ENCODE assay signal across 14 cellular contexts in genomic region chr9:92482336-92482735, GRCh38. TPM values are rescaled to one million over a fixed set of nuclear protein-coding genes. Genes with fewer than 3 reads are reported as not detected.
DNase-seq lines count a peak whose midpoint lies in the region; ATAC-seq and TF ChIP-seq lines count a peak whose summit lies in the region.
"Had no signal": no experiment of that assay in that cellular context is flagged by ENCODE, and none has a peak within 500 bp of the region (broad histone marks: within the 10 kb centered on the region; RNA-seq: fewer than 3 reads in every experiment).

ASPN (minus strand) TSS chr9:92482506.

- peak within 1 kb of the TSS in 1 of 2 experiments; percentile 97 for H2BK12ac ChIP-seq in mesenchymal stem cell (ENCODE audit: low read length in 2 of 2)

- no peaks in the 10 kb centered on the region for H4K20me1 ChIP-seq in PC-9 (ENCODE audit: insufficient read depth)

- peaks cover 28% of the 10 kb centered on the region for H3K4me1 ChIP-seq in PC-9 (replicated peaks; ENCODE audit: insufficient read depth)
- H3K4me1 ChIP-seq in mesenchymal stem cell (ENCODE audit: control insufficient read depth, insufficient read depth, low read depth, low read length), result peaks cover 3% of the 10 kb centered on the region
- peaks cover 0 to 15% (median 13%) of the 10 kb centered on the region in 4 donors for H3K4me1 ChIP-seq in upper lobe of left lung

- CTCF ChIA-PET in PC-9 (lab: Charles Lee), result no interaction called here

- no peak within 1 kb of the TSS for H4K8ac ChIP-seq in mesenchymal stem cell (ENCODE audit: low read length)

- H3K9me3 Mint-ChIP-seq in progenitor cell of endocrine pancreas (ENCODE audit: low read depth), result no peaks in the 10 kb centered on the region
- H3K9me3 Mint-ChIP-seq: activated naive CD4-positive, alpha-beta T cell treated with anti-CD3 and anti-CD28 coated beads, Interleukin-2, amount 50 U/mL, for 24 hours; effector memory CD8-positive, alpha-beta T cell had no signal

- no peak within 1 kb of the TSS for H3K4me3 Mint-ChIP-seq in progenitor cell of endocrine pancreas (ENCODE audit: low read depth)
- H3K4me3 Mint-ChIP-seq: activated naive CD4-positive, alpha-beta T cell treated with anti-CD3 and anti-CD28 coated beads, Interleukin-2, amount 50 U/mL, for 24 hours; effector memory CD8-positive, alpha-beta T cell had no signal

- no peak for TF ChIP-seq POLR2A in upper lobe of left lung (IDR thresholded peaks at IDR 0.05)

- H3K9ac ChIP-seq in mesenchymal stem cell (ENCODE audit: low read length), result peak within 1 kb of the TSS; percentile 88

- H3K9me2 ChIP-seq in PC-9 (ENCODE audit: insufficient read depth), result no peaks in the 10 kb centered on the region

- DNase-seq in PC-9, result no peak
- no peak for DNase-seq in mesenchymal stem cell
- DNase-seq in upper lobe of left lung, result no peak
- DNase-seq in ACHN, result no peak
- DNase-seq in progenitor cell of endocrine pancreas (ENCODE audit: low spot score, unreplicated experiment), result no peak
- DNase-seq in COLO829 (ENCODE audit: low spot score), result no peak
- DNase-seq: activated CD4-positive, alpha-beta T cell treated with anti-CD3 and anti-CD28 coated beads for 48 hours; effector memory CD8-positive, alpha-beta T cell; NCI-H187; SHP77 had no signal

- H3K4me2 ChIP-seq in PC-9 (peak within 1 kb of the TSS; percentile 30), mesenchymal stem cell (ENCODE audit: low read length, poor library complexity, severe bottlenecking) (no peak within 1 kb of the TSS)

- no peak within 1 kb of the TSS for H2BK15ac ChIP-seq in mesenchymal stem cell (ENCODE audit: low read depth, poor library complexity, severe bottlenecking)

- in situ Hi-C loops in ACHN (cut with HindIII; ENCODE audit: low pct_ligation_motif_present, low pct_unique_long_range_greater_than_20kb, low sequenced_read_pairs), result no loop called here

- no TSS peak for BruUV-seq in PC-9 (replicated peaks; lab: Mats Ljungman, UMichigan)

- POLR2A ChIA-PET in PC-9 (lab: Charles Lee; ENCODE audit: unreplicated experiment), result interaction anchor here (0.6 kb wide), 1 partner anchor 24 kb away, joined by 3 read pairs; no protein-coding TSS in a partner anchor

- ATAC-seq in esophagus mucosa, result peak; percentile 51
- ATAC-seq in upper lobe of left lung (ENCODE audit: low FRiP score in 2 of 2), result peak in 1 of 2 donors; percentile 73
- ATAC-seq: effector memory CD8-positive, alpha-beta T cell had no signal

- H3K4me3 ChIP-seq in PC-9, result no peak within 1 kb of the TSS
- peak within 1 kb of the TSS in 1 of 2 experiments; percentile 65 for H3K4me3 ChIP-seq in mesenchymal stem cell (ENCODE audit: insufficient read depth in 1 of 2, low read depth in 1 of 2, low read length in 2 of 2)
- H3K4me3 ChIP-seq in upper lobe of left lung, result no peak within 1 kb of the TSS

- no peak within 1 kb of the TSS for H2BK120ac ChIP-seq in mesenchymal stem cell (ENCODE audit: low read depth, low read length)

- intact Hi-C loops in PC-9 (cut with micrococcal nuclease; ENCODE audit: unreplicated experiment), result no loop called here

- no peak within 1 kb of the TSS for H2AK5ac ChIP-seq in mesenchymal stem cell (ENCODE audit: low read length, severe bottlenecking)

- H3K14ac ChIP-seq in mesenchymal stem cell (ENCODE audit: low read length in 2 of 2), result no peak within 1 kb of the TSS

- H3K23ac ChIP-seq in mesenchymal stem cell (ENCODE audit: low read length in 2 of 2), result no peak within 1 kb of the TSS

- TF ChIP-seq EP300 in upper lobe of left lung (IDR thresholded peaks at IDR 0.05), result no peak

- peak within 1 kb of the TSS; percentile 90 to 95 for H3K18ac ChIP-seq in mesenchymal stem cell (ENCODE audit: low read depth in 1 of 2, low read length in 2 of 2)

- no peak within 1 kb of the TSS for H4K91ac ChIP-seq in mesenchymal stem cell (ENCODE audit: low read length)

- no peaks in the 10 kb centered on the region for H3K79me2 ChIP-seq in PC-9 (ENCODE audit: low read depth)

- TF ChIP-seq CTCF in PC-9 (conservative IDR thresholded peaks at IDR 0.05), result no peak
- TF ChIP-seq CTCF in upper lobe of left lung (IDR thresholded peaks at IDR 0.05), result no peak
- no peak for TF ChIP-seq CTCF in progenitor cell of endocrine pancreas (IDR thresholded peaks at IDR 0.05; ENCODE audit: unreplicated experiment)

- H3K4me1 Mint-ChIP-seq in progenitor cell of endocrine pancreas (ENCODE audit: low read depth), result peaks cover 6% of the 10 kb centered on the region

- no peaks in the 10 kb centered on the region for H3K36me3 ChIP-seq in PC-9 (ENCODE audit: low read depth)
- no peaks in the 10 kb centered on the region for H3K36me3 ChIP-seq in mesenchymal stem cell (ENCODE audit: control insufficient read depth in 1 of 2, insufficient read depth in 2 of 2, low read depth in 1 of 2, low read length in 2 of 2)
- H3K36me3 ChIP-seq in upper lobe of left lung, result no peaks in the 10 kb centered on the region

- H3K79me1 ChIP-seq in mesenchymal stem cell (replicated peaks; ENCODE audit: low read length, poor library complexity, severe bottlenecking), result no peaks in the 10 kb centered on the region

- WGBS in mesenchymal stem cell, result 100% methylated on average over 2 of the region's 3 CpGs
- WGBS in upper lobe of left lung, 2 donors, result 66 to 78% methylated on average over 3 of the region's 3 CpGs

- H2AFZ ChIP-seq in PC-9 (no peak within 1 kb of the TSS), mesenchymal stem cell (ENCODE audit: low read depth, low read length) (no peak within 1 kb of the TSS)

- no peaks in the 10 kb centered on the region for H3K36me3 Mint-ChIP-seq in progenitor cell of endocrine pancreas (ENCODE audit: insufficient read depth)
- H3K36me3 Mint-ChIP-seq: activated naive CD4-positive, alpha-beta T cell treated with anti-CD3 and anti-CD28 coated beads, Interleukin-2, amount 50 U/mL, for 24 hours had no signal

- no peak within 1 kb of the TSS for H3K27ac Mint-ChIP-seq in progenitor cell of endocrine pancreas
- H3K27ac Mint-ChIP-seq: activated naive CD4-positive, alpha-beta T cell treated with anti-CD3 and anti-CD28 coated beads, Interleukin-2, amount 50 U/mL, for 24 hours had no signal

- no peaks in the 10 kb centered on the region for H3K27me3 ChIP-seq in PC-9 (ENCODE audit: insufficient read depth, low read depth)
- H3K27me3 ChIP-seq in mesenchymal stem cell (ENCODE audit: control insufficient read depth in 1 of 2, insufficient read depth in 1 of 2, low read length in 2 of 2), result no peaks in the 10 kb centered on the region
- H3K27me3 ChIP-seq in upper lobe of left lung, result no peaks in the 10 kb centered on the region

- peak within 1 kb of the TSS in 1 of 2 experiments; percentile 95 for H3K4ac ChIP-seq in mesenchymal stem cell (ENCODE audit: low read depth in 1 of 2, low read length in 2 of 2)

- peak within 1 kb of the TSS; percentile 56; the same call in 1 of the 2 replicates for H3K27ac ChIP-seq in PC-9
- no peak within 1 kb of the TSS for H3K27ac ChIP-seq in mesenchymal stem cell (ENCODE audit: low read length, poor library complexity, severe bottlenecking)
- peak within 1 kb of the TSS in 3 of 4 donors; percentile 5 to 78 (median 46) for H3K27ac ChIP-seq in upper lobe of left lung

- no peaks in the 10 kb centered on the region for H3F3A ChIP-seq in PC-9 (ENCODE audit: insufficient read depth, low read depth)

- no peak within 1 kb of the TSS for H2BK5ac ChIP-seq in mesenchymal stem cell (ENCODE audit: low read depth, low read length, poor library complexity, severe bottlenecking)

- H3K27me3 Mint-ChIP-seq in progenitor cell of endocrine pancreas, result no peaks in the 10 kb centered on the region
- H3K27me3 Mint-ChIP-seq: activated naive CD4-positive, alpha-beta T cell treated with anti-CD3 and anti-CD28 coated beads, Interleukin-2, amount 50 U/mL, for 24 hours; effector memory CD8-positive, alpha-beta T cell had no signal

- H3K9me3 ChIP-seq in PC-9 (ENCODE audit: insufficient read depth, low read depth) (no peaks in the 10 kb centered on the region), mesenchymal stem cell (ENCODE audit: control insufficient read depth, low read length) (no peaks in the 10 kb centered on the region), upper lobe of left lung (no peaks in the 10 kb centered on the region)

RNA-seq across cellular contexts. Expression of gene ASPN, which starts in this region (rescaled TPM):
- total RNA-seq in PC-9 (2021) (not detected in 2 replicates), esophagus mucosa (0.36 TPM), upper lobe of left lung (1 to 10 TPM in 5 of 6 donors, not detected in 1; 3.2 to 9.6 (median 5.8) TPM), progenitor cell of endocrine pancreas (not detected in 2 replicates)
- 3.5 TPM for polyA plus RNA-seq in mesenchymal stem cell (2013, experiment 1 of 2)
- 3.7 TPM for polyA plus RNA-seq in mesenchymal stem cell (2013, experiment 2 of 2)
- total RNA-seq: kidney epithelial cell, renal cortical epithelial cell had no signal

Comparison
In these comparisons a context has a peak if more than half of its experiments do, and no peak if none do; other contexts are left out.
1. Peak in ATAC-seq in esophagus mucosa; RNA of the gene not detected or under 1 TPM.